In the genomic region with DNA sequence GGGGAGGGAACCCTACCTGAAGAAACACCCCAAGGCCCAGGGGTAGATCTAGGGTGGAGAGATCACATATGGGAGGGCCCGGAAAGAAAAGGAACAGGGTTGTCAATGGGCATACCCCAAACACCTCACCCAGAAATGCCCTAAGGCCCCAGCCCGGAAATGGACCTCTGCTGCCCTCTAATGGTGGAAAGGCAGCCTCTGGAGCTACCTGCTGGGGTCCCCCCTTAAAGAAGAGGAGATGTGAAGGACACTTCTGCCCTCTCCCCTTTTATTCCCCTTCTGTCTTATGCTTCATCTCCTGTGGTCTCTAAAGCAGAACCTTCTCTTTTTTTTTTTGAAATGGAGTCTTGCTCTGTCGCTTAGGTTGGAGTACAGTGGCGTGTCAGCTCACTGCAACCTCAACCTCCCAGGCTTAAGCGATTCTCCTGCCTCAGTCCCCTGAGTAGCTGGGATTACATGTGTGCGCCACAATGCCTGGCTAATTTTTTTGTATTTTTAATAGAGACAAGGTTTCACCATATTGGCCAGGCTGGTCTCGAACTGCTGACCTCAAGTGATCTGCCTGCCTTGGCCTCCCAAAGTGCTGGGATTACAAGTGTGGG, we compare ENCODE assay signal across 1 cellular context.
TF ChIP-seq lines count a peak whose summit lies in the region.

No MANE protein-coding gene starts in this region.

TF ChIP-seq in IMR-90, 13 proteins besides CTCF, POLR2A, EP300 and RAD21:
- peak; percentile 39 for TF ChIP-seq MAZ (IDR thresholded peaks at IDR 0.05; ENCODE audit: borderline replicate concordance, low read depth, low read length)
- TF ChIP-seq CHD1 (IDR thresholded peaks at IDR 0.05; ENCODE audit: low read depth, low read length) = no peak
- TF ChIP-seq SMC3 (IDR thresholded peaks at IDR 0.05; ENCODE audit: low read depth, low read length) = peak; percentile 79
